Comparison of ENCODE assay signal across 17 cellular contexts in the genomic region with DNA sequence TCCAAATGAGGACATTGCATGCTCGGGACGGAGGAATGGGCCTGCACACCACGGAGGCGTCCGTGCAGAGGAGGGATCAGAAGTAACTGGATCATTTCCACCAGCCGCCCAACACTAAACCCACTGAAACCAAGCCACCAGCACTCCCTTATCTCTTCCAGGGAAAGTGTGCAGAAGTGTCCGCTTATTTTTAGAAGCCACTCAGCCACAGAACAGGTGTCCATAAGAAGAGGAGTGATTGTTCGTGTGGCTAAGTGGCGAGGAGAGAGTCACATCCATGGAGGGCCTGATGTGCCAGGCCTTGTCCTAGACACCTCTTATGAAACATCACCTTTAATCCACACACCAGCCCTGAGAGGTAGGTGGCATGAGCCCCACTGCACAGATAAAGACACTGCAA.
A peak's percentile ranks its signal among the peaks of the same experiment; 100 is the strongest.
DNase-seq lines count a peak whose midpoint lies in the region; ATAC-seq and TF ChIP-seq lines count a peak whose summit lies in the region.
"Had no signal": no experiment of that assay in that cellular context is flagged by ENCODE, and none has a peak within 500 bp of the region (broad histone marks: within the 10 kb centered on the region; RNA-seq: fewer than 3 reads in every experiment).

No MANE protein-coding gene starts in this region.

- TF ChIP-seq POLR2A in testis (IDR thresholded peaks at IDR 0.05), result no peak

- no peak overlapping the region for H3K4me3 ChIP-seq in HEK293 (ENCODE audit: low read depth, low read length)
- H3K4me3 ChIP-seq in hepatocyte, result no peak overlapping the region
- H3K4me3 ChIP-seq in testis, result no peak overlapping the region
- H3K4me3 ChIP-seq: GM12878, GM23248 had no signal

- no peaks in the 10 kb centered on the region for H3K9me2 ChIP-seq in hepatocyte (replicated peaks; ENCODE audit: insufficient read depth)

- no peak for DNase-seq in Right ventricle myocardium superior
- no peak for DNase-seq in hepatocyte (ENCODE audit: low spot score)
- no peak for DNase-seq in testis
- DNase-seq in stimulated activated naive CD8-positive, alpha-beta T cell treated with anti-CD3 and anti-CD28 coated beads, Interleukin-15, amount 100 ng/mL, for 72 hours, result no peak
- DNase-seq: EL, GM23248, MM.1S, NCI-H1105, NCI-H2081, NCI-H510A treated with DMSO at 0.1 percent for 48 hours, NCI-H774, OCI-M1 had no signal

- intact Hi-C loops in Right ventricle myocardium superior (cut with DNase I) (no loop called here), testis (cut with DNase I; ENCODE audit: low total_unique reads) (no loop called here)

- no peaks in the 10 kb centered on the region for H3K4me1 Mint-ChIP-seq in stimulated activated naive CD8-positive, alpha-beta T cell treated with anti-CD3 and anti-CD28 coated beads, Interleukin-15, amount 100 ng/mL, for 72 hours

- H3K27me3 Mint-ChIP-seq in stimulated activated naive CD8-positive, alpha-beta T cell treated with anti-CD3 and anti-CD28 coated beads, Interleukin-15, amount 100 ng/mL, for 72 hours, result no peaks in the 10 kb centered on the region

- no peak overlapping the region for H3K27ac Mint-ChIP-seq in stimulated activated naive CD8-positive, alpha-beta T cell treated with anti-CD3 and anti-CD28 coated beads, Interleukin-15, amount 100 ng/mL, for 72 hours

- POLR2A ChIA-PET in HEK293 (lab: Yijun Ruan, JAX), result no interaction called here

- no peaks in the 10 kb centered on the region for H3K36me3 ChIP-seq in HEK293 (ENCODE audit: control insufficient read depth in 2 of 2, insufficient read depth in 1 of 2, low read length in 2 of 2)
- H3K36me3 ChIP-seq in hepatocyte (replicated peaks; ENCODE audit: insufficient read depth, low read depth), result no peaks in the 10 kb centered on the region
- no peaks in the 10 kb centered on the region for H3K36me3 ChIP-seq in testis (ENCODE audit: low read depth, missing control alignments)

- H3K9me3 ChIP-seq in HEK293 (ENCODE audit: control insufficient read depth, insufficient read depth, low read depth, low read length) (no peaks in the 10 kb centered on the region), hepatocyte (ENCODE audit: low read depth) (no peaks in the 10 kb centered on the region), testis (no peaks in the 10 kb centered on the region)

- H3K4me1 ChIP-seq in HEK293 (ENCODE audit: control insufficient read depth, insufficient read depth, low read length), result no peaks in the 10 kb centered on the region; the same call in 1 of the 2 replicates
- peaks cover 9% of the 10 kb centered on the region for H3K4me1 ChIP-seq in hepatocyte (ENCODE audit: insufficient read depth)
- H3K4me1 ChIP-seq in testis, result peaks cover 22% of the 10 kb centered on the region

- ATAC-seq in Right ventricle myocardium superior (ENCODE audit: poor library complexity), result peak; percentile 69
- ATAC-seq in activated CD4-positive, CD25-positive, alpha-beta regulatory T cell treated with anti-CD3 and anti-CD28 coated beads, Interleukin-2, amount 50 U/mL, for 24 hours, result no peak
- ATAC-seq in stimulated activated naive CD8-positive, alpha-beta T cell treated with anti-CD3 and anti-CD28 coated beads, Interleukin-15, amount 100 ng/mL, for 72 hours, result no peak
- no peak for ATAC-seq in HG02885 (IDR thresholded peaks at IDR 0.05; ENCODE audit: poor library complexity, unreplicated experiment)
- ATAC-seq: GM12878, HCT116 had no signal

- TF ChIP-seq CTCF in HEK293 (tag by site-specific recombination; IDR thresholded peaks at IDR 0.05), result no peak
- TF ChIP-seq CTCF in hepatocyte (IDR thresholded peaks at IDR 0.05; ENCODE audit: poor library complexity), result no peak
- no peak for TF ChIP-seq CTCF in testis (IDR thresholded peaks at IDR 0.05)

- no peak overlapping the region for H3K27ac ChIP-seq in HEK293 (ENCODE audit: extremely low read depth, low read depth, low read length)
- peak overlapping the region; percentile 63 for H3K27ac ChIP-seq in hepatocyte
- peak overlapping the region; percentile 72 to 86 for H3K27ac ChIP-seq in testis
- H3K27ac ChIP-seq: GM23248 had no signal

- H3K27me3 ChIP-seq in hepatocyte (no peaks in the 10 kb centered on the region), testis (no peaks in the 10 kb centered on the region)

- no peaks in the 10 kb centered on the region for H3K9me3 Mint-ChIP-seq in stimulated activated naive CD8-positive, alpha-beta T cell treated with anti-CD3 and anti-CD28 coated beads, Interleukin-15, amount 100 ng/mL, for 72 hours

- H3K4me3 Mint-ChIP-seq in stimulated activated naive CD8-positive, alpha-beta T cell treated with anti-CD3 and anti-CD28 coated beads, Interleukin-15, amount 100 ng/mL, for 72 hours, result no peak overlapping the region

- no peak overlapping the region for H3K4me2 ChIP-seq in hepatocyte

- H4K20me1 ChIP-seq in hepatocyte (ENCODE audit: insufficient read depth, poor library complexity, severe bottlenecking), result no peaks in the 10 kb centered on the region

- no peak overlapping the region for H2AFZ ChIP-seq in hepatocyte
- H2AFZ ChIP-seq: GM23248 had no signal

- WGBS in hepatocyte (ENCODE audit: low lambda C conversion rate, missing lambda C conversion rate), result 84% methylated on average over 9 of the region's 9 CpGs
- WGBS in testis, 2 donors, result 65 to 84% methylated on average over 9 of the region's 9 CpGs

- H3K79me2 ChIP-seq in hepatocyte, result no peaks in the 10 kb centered on the region

- CTCF ChIA-PET in HEK293 (lab: Yijun Ruan, JAX), result no interaction called here

TF ChIP-seq in HEK293, 187 proteins besides CTCF, POLR2A, EP300 and RAD21:
- TF ChIP-seq EGR2 (tag by site-specific recombination; IDR thresholded peaks at IDR 0.05; ENCODE audit: low read depth), result 0 out of 2 replicates have a peak, but pooled peaks have one; percentile 19
- no peak for TF ChIP-seq ZFP41 (tag by site-specific recombination; IDR thresholded peaks at IDR 0.05; ENCODE audit: borderline replicate concordance)
